8 cellular contexts compared by ENCODE assay signal in the genomic region with DNA sequence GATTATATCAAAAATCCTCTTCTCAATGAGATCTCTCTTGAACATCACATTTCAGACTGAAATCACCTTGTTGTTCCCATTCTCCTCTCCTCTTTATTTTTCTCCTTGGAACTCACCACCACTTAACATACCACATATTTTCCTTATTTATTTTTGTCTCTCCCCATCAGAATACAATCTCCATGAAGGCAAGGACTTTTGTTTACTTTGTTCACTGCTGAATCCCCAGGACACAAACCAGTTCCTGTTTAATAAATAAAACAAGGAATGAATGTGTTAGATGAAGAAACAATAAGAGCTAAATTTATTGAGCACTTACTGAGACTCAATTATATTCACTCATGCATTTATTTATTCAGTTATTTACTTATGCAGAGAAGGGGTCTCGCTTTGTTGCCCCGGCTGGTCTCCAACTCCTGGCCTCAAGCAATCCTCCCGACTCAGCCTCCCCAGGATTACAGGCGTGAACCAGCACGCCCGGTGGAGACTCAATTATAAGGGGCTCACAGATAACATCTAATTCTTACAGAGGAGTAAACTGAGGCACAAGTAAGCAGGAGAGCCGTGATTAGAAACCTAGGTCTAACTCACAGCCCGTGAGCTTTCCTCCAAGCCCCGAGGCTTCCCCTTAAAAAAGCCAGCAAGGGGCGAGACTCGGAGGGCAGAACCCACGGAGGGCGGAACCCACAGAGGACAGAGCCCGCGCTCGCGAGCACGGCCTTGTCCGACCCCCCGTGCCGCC. TPM values are rescaled to one million over a fixed set of nuclear protein-coding genes. Genes with fewer than 3 reads are reported as not detected.
DNase-seq lines count a peak whose midpoint lies in the region; ATAC-seq, FAIRE-seq and TF ChIP-seq lines count a peak whose summit lies in the region.

No MANE protein-coding gene starts in this region.

- H3K36me3 ChIP-seq in astrocyte (ENCODE audit: insufficient read depth, low read length) = peaks cover 5% of the 10 kb centered on the region
- H3K36me3 ChIP-seq in HepG2 (replicated peaks in 1 of 2; ENCODE audit: control insufficient read depth in 1 of 2, insufficient read depth in 2 of 2, low read length in 2 of 2) = peaks cover 2 to 17% of the 10 kb centered on the region in 2 experiments; a peak in 3 of 5 replicates
- H3K36me3 ChIP-seq in thymus (ENCODE audit: control insufficient read depth, insufficient read depth) = peaks cover 7% of the 10 kb centered on the region

- peak overlapping the region; percentile 92 for H3K27ac Mint-ChIP-seq in activated CD4-positive, alpha-beta T cell treated with anti-CD3 and anti-CD28 coated beads, Interleukin-2, amount 10 ng/mL, durations not matched to agents 24 days and 14 days
- H3K27ac Mint-ChIP-seq in astrocyte (ENCODE audit: unreplicated experiment) = peak overlapping the region; percentile 91

- no peak for ATAC-seq in HepG2
- ATAC-seq in GM19324 (IDR thresholded peaks at IDR 0.05; ENCODE audit: low FRiP score, unreplicated experiment) = no peak
- ATAC-seq in GM21447 (IDR thresholded peaks at IDR 0.05; ENCODE audit: unreplicated experiment) = no peak

- BruUV-seq in HepG2 (replicated peaks; lab: Mats Ljungman, UMichigan) = TSS peak; percentile 95

- 19% methylated on average over 14 of the region's 21 CpGs for WGBS in HepG2 (ENCODE audit: low lambda C conversion rate)
- WGBS in thymus = 24% methylated on average over 21 of the region's 21 CpGs

- H3K4me3 Mint-ChIP-seq in activated CD4-positive, alpha-beta T cell treated with anti-CD3 and anti-CD28 coated beads, Interleukin-2, amount 10 ng/mL, durations not matched to agents 24 days and 14 days = peak overlapping the region; percentile 92
- H3K4me3 Mint-ChIP-seq in astrocyte (ENCODE audit: unreplicated experiment) = peak overlapping the region; percentile 94

- H2AFZ ChIP-seq in astrocyte (ENCODE audit: low read depth, low read length) (peak overlapping the region; percentile 86), HepG2 (ENCODE audit: low read length) (peak overlapping the region; percentile 47)

- no peak for DNase-seq in activated CD4-positive, alpha-beta T cell treated with anti-CD3 and anti-CD28 coated beads, Interleukin-2, amount 10 ng/mL, durations not matched to agents 24 days and 14 days
- DNase-seq in activated CD4-positive, alpha-beta T cell treated with anti-CD3 and anti-CD28 coated beads for 4 hours = no peak
- DNase-seq in astrocyte (ENCODE audit: low read depth) (no peak), HepG2 (ENCODE audit: low spot score) (no peak), UCSD-AML1 (lab: John Stamatoyannopoulos, UW; ENCODE audit: unreplicated experiment) (no peak)

- TF ChIP-seq POLR2A in HepG2 (IDR thresholded peaks at IDR 0.05; ENCODE audit: insufficient read depth in 1 of 2, low read depth in 2 of 2, low read length in 2 of 2) = no peak

- TF ChIP-seq EP300 in HepG2 (IDR thresholded peaks at IDR 0.05; ENCODE audit: low read depth in 2 of 2, low read length in 2 of 2) (no peak), HepG2 (CRISPR knock-in tag; IDR thresholded peaks at IDR 0.05; ENCODE audit: borderline replicate concordance) (no peak)

- no peaks in the 10 kb centered on the region for H3K9me3 ChIP-seq in astrocyte (ENCODE audit: insufficient read depth, low read depth, low read length)
- no peaks in the 10 kb centered on the region for H3K9me3 ChIP-seq in HepG2 (ENCODE audit: low read length)
- H3K9me3 ChIP-seq in thymus (ENCODE audit: control insufficient read depth) = no peaks in the 10 kb centered on the region

- H3K27ac ChIP-seq in astrocyte (ENCODE audit: low read depth, low read length) (peak overlapping the region; percentile 88), HepG2 (ENCODE audit: extremely low read length, insufficient read depth, low read length) (peak overlapping the region; percentile 74), thymus (ENCODE audit: low read depth) (peak overlapping the region; percentile 85)

- in situ Hi-C loops in HepG2 (cut with HindIII; ENCODE audit: extremely low pct_ligation_motif_present, low pct_unique_long_range_greater_than_20kb) = no loop called here

- FAIRE-seq in astrocyte (lab: Jason Lieb, UNC) = no peak
- FAIRE-seq in HepG2 (lab: Jason Lieb, UNC) = no peak

- TF ChIP-seq CTCF in astrocyte (IDR thresholded peaks at IDR 0.05; ENCODE audit: insufficient read depth, low read depth, low read length) (no peak), HepG2 (CRISPR knock-in tag; IDR thresholded peaks at IDR 0.05) (no peak)

- H3K27me3 Mint-ChIP-seq in activated CD4-positive, alpha-beta T cell treated with anti-CD3 and anti-CD28 coated beads, Interleukin-2, amount 10 ng/mL, durations not matched to agents 24 days and 14 days = no peaks in the 10 kb centered on the region
- no peaks in the 10 kb centered on the region for H3K27me3 Mint-ChIP-seq in astrocyte (ENCODE audit: low read depth, unreplicated experiment)

- H3K4me3 ChIP-seq in astrocyte (ENCODE audit: insufficient read depth, low read depth, low read length) = peak overlapping the region; percentile 94
- H3K4me3 ChIP-seq in HepG2 (replicated peaks in 1 of 3; ENCODE audit: insufficient read depth in 1 of 3, low read depth in 2 of 3, low read length in 3 of 3) = peak overlapping the region; percentile 70 to 92 (median 81); a peak in 5 of 6 replicates
- peak overlapping the region; percentile 64 for H3K4me3 ChIP-seq in thymus (ENCODE audit: low read length)

- peak overlapping the region; percentile 97 for H3K4me2 ChIP-seq in astrocyte (ENCODE audit: low read length)
- H3K4me2 ChIP-seq in HepG2 (ENCODE audit: low read depth, low read length) = peak overlapping the region; percentile 88

- no peak for TF ChIP-seq RAD21 in HepG2 (CRISPR knock-in tag; IDR thresholded peaks at IDR 0.05)

- intact Hi-C loops in activated CD4-positive, alpha-beta T cell treated with anti-CD3 and anti-CD28 coated beads, Interleukin-2, amount 10 ng/mL, durations not matched to agents 24 days and 14 days (cut with micrococcal nuclease) = loop anchor here (1.0 to 2.0 kb wide), 6 partner anchors 60 to 970 kb away; a partner anchor contains a TSS
- intact Hi-C loops in HepG2 (cut with micrococcal nuclease; ENCODE audit: unreplicated experiment) = loop anchor here (2.0 kb wide), 1 partner anchor 110 kb away; no protein-coding TSS in a partner anchor

- H4K20me1 ChIP-seq in astrocyte (ENCODE audit: insufficient read depth, low read length) = peaks cover 21% of the 10 kb centered on the region
- no peaks in the 10 kb centered on the region; the same call in 1 of the 2 replicates for H4K20me1 ChIP-seq in HepG2 (ENCODE audit: insufficient read depth, low read length)

- H3K79me2 ChIP-seq in astrocyte (ENCODE audit: insufficient read depth, low read length) (peaks cover 36% of the 10 kb centered on the region), HepG2 (ENCODE audit: insufficient read depth, low read length) (peaks cover 34% of the 10 kb centered on the region)

- H3K27me3 ChIP-seq in astrocyte (ENCODE audit: insufficient read depth, low read length) = no peaks in the 10 kb centered on the region
- H3K27me3 ChIP-seq in HepG2 (ENCODE audit: control insufficient read depth in 1 of 2, insufficient read depth in 2 of 2, low read length in 2 of 2) = no peaks in the 10 kb centered on the region; a peak in 2 of 5 replicates
- H3K27me3 ChIP-seq in thymus (ENCODE audit: control insufficient read depth, insufficient read depth) = no peaks in the 10 kb centered on the region

- H3K9me3 Mint-ChIP-seq in activated CD4-positive, alpha-beta T cell treated with anti-CD3 and anti-CD28 coated beads, Interleukin-2, amount 10 ng/mL, durations not matched to agents 24 days and 14 days = no peaks in the 10 kb centered on the region
- no peaks in the 10 kb centered on the region for H3K9me3 Mint-ChIP-seq in astrocyte (ENCODE audit: unreplicated experiment)

- peaks cover 19% of the 10 kb centered on the region for H3K36me3 Mint-ChIP-seq in activated CD4-positive, alpha-beta T cell treated with anti-CD3 and anti-CD28 coated beads, Interleukin-2, amount 10 ng/mL, durations not matched to agents 24 days and 14 days (ENCODE audit: low read depth)
- H3K36me3 Mint-ChIP-seq in astrocyte (ENCODE audit: low read depth, unreplicated experiment) = peaks cover 5% of the 10 kb centered on the region

- CTCF ChIA-PET in HepG2 (lab: Yijun Ruan, JAX; ENCODE audit: low intra/inter-chr PET ratio, low total read pairs) = no interaction called here

- peaks cover 34% of the 10 kb centered on the region for H3K4me1 Mint-ChIP-seq in activated CD4-positive, alpha-beta T cell treated with anti-CD3 and anti-CD28 coated beads, Interleukin-2, amount 10 ng/mL, durations not matched to agents 24 days and 14 days
- H3K4me1 Mint-ChIP-seq in astrocyte (ENCODE audit: low read depth, unreplicated experiment) = peaks cover 11% of the 10 kb centered on the region

- POLR2A ChIA-PET in HepG2 (lab: Yijun Ruan, JAX) = interaction anchor here (0.7 to 2.3 kb wide), 30 partner anchors 10 to 607 kb away, joined by 3 to 16 read pairs (median 4); a partner anchor contains a TSS

- H3K4me1 ChIP-seq in astrocyte (ENCODE audit: insufficient read depth, low read length) (peaks cover 28% of the 10 kb centered on the region), HepG2 (ENCODE audit: insufficient read depth, low read length) (peaks cover 39% of the 10 kb centered on the region), thymus (ENCODE audit: control insufficient read depth, insufficient read depth, low read length) (peaks cover 4% of the 10 kb centered on the region)

- peak overlapping the region; percentile 91 for H3K9ac ChIP-seq in astrocyte (ENCODE audit: low read length)
- peak overlapping the region; percentile 75 for H3K9ac ChIP-seq in HepG2 (ENCODE audit: insufficient read depth, low read depth, low read length)

RNA-seq across cellular contexts. Expression of a gene that starts 0.6 kb away (rescaled TPM):
- total RNA-seq in activated CD4-positive, alpha-beta T cell treated with anti-CD3 and anti-CD28 coated beads, Interleukin-2, amount 10 ng/mL, durations not matched to agents 24 days and 14 days = 21.9 and 22.7 TPM in 2 replicates
- total RNA-seq in astrocyte = 14.5 and 15.7 TPM in 2 replicates
- 27.7 and 34.0 TPM in 2 replicates for total RNA-seq in HepG2 (2016; rRNA removed; fragmentation: Illumina TruSeq; extraction: Trizol)
- 6.1 and 6.8 TPM in 2 replicates for total RNA-seq in HepG2 (2016; cell fraction: cytosol; rRNA removed; fragmentation: Illumina TruSeq; extraction: Trizol; ENCODE audit: low read depth)
- total RNA-seq in HepG2 (2016; cell fraction: insoluble cytoplasmic fraction; rRNA removed; fragmentation: Illumina TruSeq; extraction: Trizol) = 26.3 and 35.7 TPM in 2 replicates
- total RNA-seq in HepG2 (2016; cell fraction: membrane; rRNA removed; fragmentation: Illumina TruSeq; extraction: Trizol) = 10.3 and 12.6 TPM in 2 replicates
- total RNA-seq in HepG2 (2016; cell fraction: nucleus; rRNA removed; fragmentation: Illumina TruSeq; extraction: Trizol) = 33.1 and 35.1 TPM in 2 replicates
- polyA plus RNA-seq in HepG2 (2011; rRNA removed) = 10.7 and 13.3 TPM in 2 replicates
- 4.8 and 6.4 TPM in 2 replicates for polyA plus RNA-seq in HepG2 (2011; cell fraction: cytosol; rRNA removed)
- polyA plus RNA-seq in HepG2 (2011; cell fraction: nucleus; rRNA removed) = 6.6 and 9.5 TPM in 2 replicates
- 8.9 and 14.8 TPM in 2 replicates for polyA plus RNA-seq in HepG2 (2012)
- 3.0 and 3.3 TPM in 2 replicates for polyA plus RNA-seq in HepG2 (2016; cell fraction: cytosol; fragmentation: Illumina TruSeq; extraction: Trizol; ENCODE audit: low read depth)
- 30.6 and 33.2 TPM in 2 replicates for polyA plus RNA-seq in HepG2 (2016; cell fraction: insoluble cytoplasmic fraction; fragmentation: Illumina TruSeq; extraction: Trizol; ENCODE audit: low read depth)
- 4.6 and 6.3 TPM in 2 replicates for polyA plus RNA-seq in HepG2 (2016; cell fraction: membrane; fragmentation: Illumina TruSeq; extraction: Trizol; ENCODE audit: low read depth)
- 20.1 and 24.0 TPM in 2 replicates for polyA plus RNA-seq in HepG2 (2016; cell fraction: nucleus; fragmentation: Illumina TruSeq; extraction: Trizol; ENCODE audit: insufficient read depth, low read depth)
- 9.4 and 16.3 TPM in 2 replicates for polyA minus RNA-seq in HepG2 (2011; rRNA and poly(A)+ RNA removed; ENCODE audit: low replicate concordance)
- 14.0 and 16.2 TPM in 2 replicates for polyA minus RNA-seq in HepG2 (2011; cell fraction: cytosol; rRNA and poly(A)+ RNA removed)
- 90.8 and 101 TPM in 2 replicates for polyA minus RNA-seq in HepG2 (2011; cell fraction: nucleus; rRNA and poly(A)+ RNA removed)
- polyA plus RNA-seq in thymus = 9.4 TPM
